11 cellular contexts compared by ENCODE assay signal in genomic region chr6:158312165-158312564, GRCh38. TPM values are rescaled to one million over a fixed set of nuclear protein-coding genes. Genes with fewer than 3 reads are reported as not detected.
A peak's percentile ranks its signal among the peaks of the same experiment; 100 is the strongest.
DNase-seq lines count a peak whose midpoint lies in the region; ATAC-seq and TF ChIP-seq lines count a peak whose summit lies in the region.
"Had no signal": no experiment of that assay in that cellular context is flagged by ENCODE, and none has a peak within 500 bp of the region (broad histone marks: within the 10 kb centered on the region; RNA-seq: fewer than 3 reads in every experiment).

A gene with protein sequence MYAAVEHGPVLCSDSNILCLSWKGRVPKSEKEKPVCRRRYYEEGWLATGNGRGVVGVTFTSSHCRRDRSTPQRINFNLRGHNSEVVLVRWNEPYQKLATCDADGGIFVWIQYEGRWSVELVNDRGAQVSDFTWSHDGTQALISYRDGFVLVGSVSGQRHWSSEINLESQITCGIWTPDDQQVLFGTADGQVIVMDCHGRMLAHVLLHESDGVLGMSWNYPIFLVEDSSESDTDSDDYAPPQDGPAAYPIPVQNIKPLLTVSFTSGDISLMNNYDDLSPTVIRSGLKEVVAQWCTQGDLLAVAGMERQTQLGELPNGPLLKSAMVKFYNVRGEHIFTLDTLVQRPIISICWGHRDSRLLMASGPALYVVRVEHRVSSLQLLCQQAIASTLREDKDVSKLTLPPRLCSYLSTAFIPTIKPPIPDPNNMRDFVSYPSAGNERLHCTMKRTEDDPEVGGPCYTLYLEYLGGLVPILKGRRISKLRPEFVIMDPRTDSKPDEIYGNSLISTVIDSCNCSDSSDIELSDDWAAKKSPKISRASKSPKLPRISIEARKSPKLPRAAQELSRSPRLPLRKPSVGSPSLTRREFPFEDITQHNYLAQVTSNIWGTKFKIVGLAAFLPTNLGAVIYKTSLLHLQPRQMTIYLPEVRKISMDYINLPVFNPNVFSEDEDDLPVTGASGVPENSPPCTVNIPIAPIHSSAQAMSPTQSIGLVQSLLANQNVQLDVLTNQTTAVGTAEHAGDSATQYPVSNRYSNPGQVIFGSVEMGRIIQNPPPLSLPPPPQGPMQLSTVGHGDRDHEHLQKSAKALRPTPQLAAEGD (N-terminal part only) (plus strand): TSS chr6:158312465. CDS start chr6:158314017, 1,552 bp downstream.

- peaks cover 23% of the 10 kb centered on the region in 2 experiments for H3K9me3 Mint-ChIP-seq in H9
- no peaks in the 10 kb centered on the region for H3K9me3 Mint-ChIP-seq in activated naive CD8-positive, alpha-beta T cell treated with anti-CD3 and anti-CD28 coated beads for 36 hours

- TF ChIP-seq CTCF in H9 (conservative IDR thresholded peaks at IDR 0.05) = no peak
- TF ChIP-seq CTCF in right atrium auricular region (IDR thresholded peaks at IDR 0.05) = no peak
- TF ChIP-seq CTCF in sigmoid colon (IDR thresholded peaks at IDR 0.05) = no peak

- no peak for ATAC-seq in GM18907 (IDR thresholded peaks at IDR 0.05; ENCODE audit: unreplicated experiment)

- no peak within 1 kb of the TSS for H4K91ac ChIP-seq in H9 (ENCODE audit: insufficient read length, low read depth, low read length)

- no peaks in the 10 kb centered on the region for H4K20me1 ChIP-seq in H9 (ENCODE audit: control insufficient read depth, insufficient read depth, insufficient read length)

- H3K9ac ChIP-seq in H9 (ENCODE audit: extremely low read depth, insufficient read length, low read length) = no peak within 1 kb of the TSS

- H3K27me3 Mint-ChIP-seq in H9 (ENCODE audit: low read depth) = no peaks in the 10 kb centered on the region
- H3K27me3 Mint-ChIP-seq in activated naive CD8-positive, alpha-beta T cell treated with anti-CD3 and anti-CD28 coated beads for 36 hours = no peaks in the 10 kb centered on the region

- no peak for DNase-seq in H9
- no peak for DNase-seq in activated naive CD8-positive, alpha-beta T cell treated with anti-CD3 and anti-CD28 coated beads for 36 hours
- no peak for DNase-seq in right atrium auricular region (ENCODE audit: low spot score)
- no peak for DNase-seq in sigmoid colon
- DNase-seq in activated effector memory CD4-positive, alpha-beta T cell treated with anti-CD3 and anti-CD28 coated beads, Interleukin-2, amount 50 U/mL, for 16 hours = no peak
- DNase-seq in Kasumi-1 (lab: John Stamatoyannopoulos, UW) = no peak
- DNase-seq in stimulated activated CD4-positive, alpha-beta T cell treated with anti-CD3 and anti-CD28 coated beads, Interleukin-15, amount 100 ng/mL, for 24 hours = no peak
- DNase-seq: NCI-H1930 had no signal

- TF ChIP-seq EP300 in sigmoid colon (IDR thresholded peaks at IDR 0.05) = no peak

- H3K14ac ChIP-seq in H9 (ENCODE audit: insufficient read depth, low read length) = no peak within 1 kb of the TSS

- H3K4me3 ChIP-seq in right atrium auricular region (no peak within 1 kb of the TSS), sigmoid colon (no peak within 1 kb of the TSS)
- H3K4me3 ChIP-seq: skin epidermis had no signal

- H3K23ac ChIP-seq in H9 (ENCODE audit: insufficient read length, low read depth, low read length) = no peak within 1 kb of the TSS

- H3K36me3 Mint-ChIP-seq in H9 (ENCODE audit: insufficient read depth in 1 of 3, low read depth in 3 of 3) = peaks cover 55 to 76% (median 71%) of the 10 kb centered on the region in 3 experiments
- peaks cover 35% of the 10 kb centered on the region for H3K36me3 Mint-ChIP-seq in activated naive CD8-positive, alpha-beta T cell treated with anti-CD3 and anti-CD28 coated beads for 36 hours

- no peaks in the 10 kb centered on the region for H3K23me2 ChIP-seq in H9 (ENCODE audit: insufficient read length, low read depth, low read length, poor library complexity, severe bottlenecking)

- no peak within 1 kb of the TSS for H4K5ac ChIP-seq in H9 (ENCODE audit: insufficient read length, low read depth, low read length)

- peaks cover 2% of the 10 kb centered on the region for H3K79me2 ChIP-seq in H9 (ENCODE audit: insufficient read depth, low read length)

- H3K4me1 ChIP-seq in H9 (ENCODE audit: insufficient read depth, low read length) (no peaks in the 10 kb centered on the region), right atrium auricular region (no peaks in the 10 kb centered on the region), sigmoid colon (no peaks in the 10 kb centered on the region)

- no peak within 1 kb of the TSS for H2BK12ac ChIP-seq in H9 (ENCODE audit: insufficient read length, low read depth, low read length)

- peaks cover 2% of the 10 kb centered on the region for H3K79me1 ChIP-seq in H9 (ENCODE audit: insufficient read depth, low read depth, low read length, poor library complexity, severe bottlenecking)

- H3K27me3 ChIP-seq in H9 (ENCODE audit: insufficient read depth, low read length) (no peaks in the 10 kb centered on the region), right atrium auricular region (no peaks in the 10 kb centered on the region), sigmoid colon (no peaks in the 10 kb centered on the region)

- no peak within 1 kb of the TSS for H3K4me2 ChIP-seq in H9 (ENCODE audit: insufficient read depth, insufficient read length, low read length)

- H2AK5ac ChIP-seq in H9 (ENCODE audit: insufficient read length, low read length) = no peak within 1 kb of the TSS

- H2AFZ ChIP-seq in H9 (ENCODE audit: low read length) = no peak within 1 kb of the TSS

- H4K8ac ChIP-seq in H9 (replicated peaks; ENCODE audit: insufficient read length, low read depth, low read length) = no peak within 1 kb of the TSS

- H2BK20ac ChIP-seq in H9 (ENCODE audit: low read depth, low read length, poor library complexity, severe bottlenecking) = no peak within 1 kb of the TSS

- H2BK5ac ChIP-seq in H9 (ENCODE audit: insufficient read length, low read length) = no peak within 1 kb of the TSS

- intact Hi-C loops in sigmoid colon (cut with DNase I) = no loop called here

- no peak within 1 kb of the TSS for H3K56ac ChIP-seq in H9 (ENCODE audit: insufficient read length, low read depth, low read length)

- no peak within 1 kb of the TSS for H3K4me3 Mint-ChIP-seq in H9
- no peak within 1 kb of the TSS for H3K4me3 Mint-ChIP-seq in activated naive CD8-positive, alpha-beta T cell treated with anti-CD3 and anti-CD28 coated beads for 36 hours

- peaks cover 26 to 30% of the 10 kb centered on the region in 2 experiments for H3K4me1 Mint-ChIP-seq in H9
- H3K4me1 Mint-ChIP-seq in activated naive CD8-positive, alpha-beta T cell treated with anti-CD3 and anti-CD28 coated beads for 36 hours = peaks cover 2% of the 10 kb centered on the region

- no peak within 1 kb of the TSS for H3K4ac ChIP-seq in H9 (ENCODE audit: low read depth, low read length)

- H2BK120ac ChIP-seq in H9 (ENCODE audit: low read depth, low read length, poor library complexity, severe bottlenecking) = no peak within 1 kb of the TSS

- WGBS in H9 (ENCODE audit: extremely low coverage, insufficient read length, low lambda C conversion rate) = no CpG with 5 or more reads among the region's 6 CpGs
- 81 to 84% methylated on average over 6 of the region's 6 CpGs for WGBS in sigmoid colon, 2 donors

- H3K9me3 ChIP-seq in H9 (ENCODE audit: control insufficient read depth, low read depth, low read length) (no peaks in the 10 kb centered on the region), right atrium auricular region (peaks cover 0 to 9% of the 10 kb centered on the region in 2 donors), sigmoid colon (peaks cover 0 to 3% (median 0%) of the 10 kb centered on the region in 4 donors)

- H3T11ph ChIP-seq in H9 (ENCODE audit: low read length) = no peak within 1 kb of the TSS

- H3K27ac ChIP-seq in H9 (ENCODE audit: insufficient read length, low read depth, low read length) (no peak within 1 kb of the TSS), right atrium auricular region (no peak within 1 kb of the TSS), sigmoid colon (no peak within 1 kb of the TSS)
- H3K27ac ChIP-seq: skin epidermis, VCaP had no signal

- TF ChIP-seq POLR2A in sigmoid colon (IDR thresholded peaks at IDR 0.05) = no peak

- no peak within 1 kb of the TSS; the same call in 1 of the 2 replicates for H2BK15ac ChIP-seq in H9 (ENCODE audit: low read depth, low read length)

- H3K36me3 ChIP-seq in right atrium auricular region (peaks cover 10% of the 10 kb centered on the region), sigmoid colon (peaks cover 0 to 7% (median 0%) of the 10 kb centered on the region in 4 donors)

- H3K18ac ChIP-seq in H9 (ENCODE audit: insufficient read length, low read depth, low read length) = no peak within 1 kb of the TSS

- peak within 1 kb of the TSS in 2 of 3 experiments; percentile 44 to 73; a peak in 2 of 7 replicates for H3K27ac Mint-ChIP-seq in H9
- no peak within 1 kb of the TSS for H3K27ac Mint-ChIP-seq in activated naive CD8-positive, alpha-beta T cell treated with anti-CD3 and anti-CD28 coated beads for 36 hours

RNA-seq across cellular contexts. Expression of the gene that starts here (rescaled TPM):
- 61.5 and 64.6 TPM in 2 replicates for total RNA-seq in H9 (2021)
- total RNA-seq in activated naive CD8-positive, alpha-beta T cell treated with anti-CD3 and anti-CD28 coated beads for 36 hours = 10 to 100 TPM; 17.0 TPM
- total RNA-seq in right atrium auricular region = 100 to 1,000 TPM; 140 to 199 TPM
- total RNA-seq in sigmoid colon = 100 to 1,000 TPM in 3 of 4 donors, 10 to 100 TPM in 1; 98.7 to 142 (median 138) TPM
- 10 to 100 TPM in 1 of 3 donors, 1 to 10 TPM in 2; 2.4 to 14.2 (median 5.1) TPM for polyA plus RNA-seq in sigmoid colon
